3 cellular contexts compared by ENCODE assay signal in the genomic region with DNA sequence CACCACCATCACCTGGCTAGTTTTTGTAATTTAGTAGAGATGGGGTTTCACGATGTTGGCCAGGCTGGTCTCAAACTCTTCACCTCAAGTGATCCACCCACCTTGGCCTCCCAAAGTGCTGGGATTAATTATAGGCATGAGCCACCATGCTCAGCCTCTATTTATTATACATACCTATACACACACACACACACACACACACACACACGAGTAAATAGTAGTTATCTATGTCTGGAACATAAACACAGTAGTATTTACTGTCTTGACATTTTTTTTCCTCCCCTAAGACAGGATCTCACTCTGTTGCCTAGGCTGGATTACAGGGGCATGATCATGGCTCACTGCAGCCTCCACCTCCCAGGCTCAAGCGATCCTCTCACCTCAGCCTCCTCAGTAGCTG. TPM values are rescaled to one million over a fixed set of nuclear protein-coding genes. Genes with fewer than 3 reads are reported as not detected.
"Had no signal": no experiment of that assay in that cellular context is flagged by ENCODE, and none has a peak within 500 bp of the region (broad histone marks: within the 10 kb centered on the region; RNA-seq: fewer than 3 reads in every experiment).

No MANE protein-coding gene starts in this region.

RNA-seq across cellular contexts. Expression of gene DHH, which starts 42.4 kb away (rescaled TPM):
- total RNA-seq: GM23248, GM23338, H7 had no signal
- polyA plus RNA-seq: GM23248, GM23338 had no signal
